Comparison of ENCODE assay signal across 8 cellular contexts in genomic region chr1:54886724-54887664, GRCh38. TPM values are rescaled to one million over a fixed set of nuclear protein-coding genes. Genes with fewer than 3 reads are reported as not detected.
DNase-seq lines count a peak whose midpoint lies in the region; ATAC-seq and TF ChIP-seq lines count a peak whose summit lies in the region.

TSS of gene DHCR24 (minus strand) at chr1:54887195. CDS start at chr1:54887119, 76 bp downstream.

- H3K36me3 Mint-ChIP-seq in IgD-negative memory B cell: peaks cover 2% of the 10 kb centered on the region
- H3K36me3 Mint-ChIP-seq in nephron (ENCODE audit: low read depth): peaks cover 23% of the 10 kb centered on the region

- TF ChIP-seq CTCF in fibroblast of the aortic adventitia (IDR thresholded peaks at IDR 0.05; ENCODE audit: insufficient read depth, low read length) (no peak), nephron (IDR thresholded peaks at IDR 0.05; ENCODE audit: unreplicated experiment in 3 of 3) (no peak)

- H3K9me3 Mint-ChIP-seq in IgD-negative memory B cell (no peaks in the 10 kb centered on the region), nephron (no peaks in the 10 kb centered on the region)
- no peaks in the 10 kb centered on the region for H3K9me3 Mint-ChIP-seq in stimulated activated naive CD8-positive, alpha-beta T cell treated with anti-CD3 and anti-CD28 coated beads, Interleukin-15, amount 100 ng/mL, for 72 hours

- H3K4me3 Mint-ChIP-seq in IgD-negative memory B cell: peak within 1 kb of the TSS; percentile 82 to 100 (median 94)
- H3K4me3 Mint-ChIP-seq in nephron: peak within 1 kb of the TSS; percentile 96 to 98 (median 97)
- peak within 1 kb of the TSS; percentile 96 to 99 for H3K4me3 Mint-ChIP-seq in stimulated activated naive CD8-positive, alpha-beta T cell treated with anti-CD3 and anti-CD28 coated beads, Interleukin-15, amount 100 ng/mL, for 72 hours

- peak within 1 kb of the TSS; percentile 96 for H3K4me3 ChIP-seq in fibroblast of the aortic adventitia (ENCODE audit: low read depth, low read length)

- H3K27me3 Mint-ChIP-seq in IgD-negative memory B cell (no peaks in the 10 kb centered on the region), nephron (ENCODE audit: low read depth) (peaks cover 4% of the 10 kb centered on the region)
- peaks cover 26% of the 10 kb centered on the region for H3K27me3 Mint-ChIP-seq in stimulated activated naive CD8-positive, alpha-beta T cell treated with anti-CD3 and anti-CD28 coated beads, Interleukin-15, amount 100 ng/mL, for 72 hours

- H3K4me1 Mint-ChIP-seq in IgD-negative memory B cell (peaks cover 7 to 22% (median 11%) of the 10 kb centered on the region in 3 donors), nephron (peaks cover 35% of the 10 kb centered on the region)
- H3K4me1 Mint-ChIP-seq in stimulated activated naive CD8-positive, alpha-beta T cell treated with anti-CD3 and anti-CD28 coated beads, Interleukin-15, amount 100 ng/mL, for 72 hours: peaks cover 52% of the 10 kb centered on the region

- DNase-seq in DMS79 treated with DMSO at 0.1 percent for 48 hours (lab: John Stamatoyannopoulos, UW) (peak; percentile 79), RPMI8226 (peak; percentile 94), fibroblast of the aortic adventitia (ENCODE audit: low read depth) (peak; percentile 73)
- peak; percentile 47 for DNase-seq in activated effector memory CD4-positive, alpha-beta T cell treated with Interleukin-2 at 50 U/mL for 16 hours
- DNase-seq in stimulated activated naive CD8-positive, alpha-beta T cell treated with anti-CD3 and anti-CD28 coated beads, Interleukin-15, amount 100 ng/mL, for 72 hours: peak; percentile 73 to 74

- ATAC-seq in GM21576 (IDR thresholded peaks at IDR 0.05; ENCODE audit: unreplicated experiment): peak; percentile 89
- ATAC-seq in stimulated activated naive CD8-positive, alpha-beta T cell treated with anti-CD3 and anti-CD28 coated beads, Interleukin-15, amount 100 ng/mL, for 72 hours: peak; percentile 92

- H3K27ac Mint-ChIP-seq in IgD-negative memory B cell (peak within 1 kb of the TSS in 2 of 3 donors; percentile 62 to 80), nephron (peak within 1 kb of the TSS; percentile 72 to 92 (median 80))
- H3K27ac Mint-ChIP-seq in stimulated activated naive CD8-positive, alpha-beta T cell treated with anti-CD3 and anti-CD28 coated beads, Interleukin-15, amount 100 ng/mL, for 72 hours: peak within 1 kb of the TSS; percentile 93 to 95

RNA-seq across cellular contexts. Expression of gene DHCR24, which starts in this region (rescaled TPM):
- 6.9 TPM for polyA plus RNA-seq in IgD-negative memory B cell
- 118 and 123 TPM in 2 replicates for total RNA-seq in fibroblast of the aortic adventitia (ENCODE audit: low replicate concordance)

Comparison
In these comparisons a context has a peak if more than half of its experiments do, and no peak if none do; other contexts are left out.
1. Peak in every context shown above with its lines: DNase-seq, ATAC-seq and H3K4me3 ChIP-seq.